30 cellular contexts compared by ENCODE assay signal in the genomic region with DNA sequence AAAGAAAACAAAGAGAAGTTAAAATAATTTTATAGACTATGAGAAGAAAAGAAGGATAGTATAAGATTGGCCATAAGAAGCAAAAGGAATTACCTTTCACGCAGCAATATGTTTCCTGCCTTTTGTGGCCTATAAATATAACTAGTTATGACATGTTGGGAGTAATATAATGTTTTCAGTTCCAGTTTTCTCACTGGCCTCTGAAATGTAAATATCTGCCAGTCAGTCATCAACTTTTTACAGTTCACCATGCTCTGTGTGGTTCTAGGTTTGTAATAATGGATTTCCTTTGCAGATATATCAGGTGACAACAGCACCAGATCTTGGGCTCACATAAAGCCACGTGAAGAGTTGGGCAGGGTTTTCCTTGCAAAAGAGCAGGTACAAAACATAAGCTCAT.
"Had no signal": no experiment of that assay in that cellular context is flagged by ENCODE, and none has a peak within 500 bp of the region (broad histone marks: within the 10 kb centered on the region; RNA-seq: fewer than 3 reads in every experiment).

No MANE protein-coding gene starts in this region.

- H3K4me3 Mint-ChIP-seq: activated naive CD4-positive, alpha-beta T cell treated with anti-CD3 and anti-CD28 coated beads for 36 hours; activated naive CD8-positive, alpha-beta T cell treated with anti-CD3 and anti-CD28 coated beads for 36 hours; nephron progenitor cell had no signal

- ATAC-seq: activated CD4-positive, CD25-positive, alpha-beta regulatory T cell treated with anti-CD3 and anti-CD28 coated beads, Interleukin-2, amount 50 U/mL, for 24 hours; gastrocnemius medialis; stimulated activated naive CD8-positive, alpha-beta T cell treated with anti-CD3 and anti-CD28 coated beads, Interleukin-15, Interleukin-2, amounts not matched to agents 100 U/mL and 50 U/mL, for 24 hours had no signal

- DNase-seq: activated CD4-positive, alpha-beta T cell treated with anti-CD3 and anti-CD28 coated beads for 48 hours; activated CD4-positive, alpha-beta T cell treated with anti-CD3 and anti-CD28 coated beads, Interleukin-2, amount 50 U/mL, for 48 hours; activated CD8-positive, alpha-beta memory T cell treated with anti-CD3 and anti-CD28 coated beads for 24 hours; activated effector memory CD4-positive, alpha-beta T cell treated with anti-CD3 and anti-CD28 coated beads, Interleukin-2, amount 50 U/mL, for 16 hours; activated naive CD4-positive, alpha-beta T cell treated with anti-CD3 and anti-CD28 coated beads for 36 hours; activated naive CD8-positive, alpha-beta T cell treated with anti-CD3 and anti-CD28 coated beads for 36 hours; aorta; body of pancreas; dorsolateral prefrontal cortex; effector memory CD4-positive, alpha-beta T cell; erythroblast; gastrocnemius medialis; glutamatergic neuron; islet precursor cell; left ventricle myocardium superior; nephron progenitor cell; stimulated activated CD4-positive, alpha-beta T cell treated with anti-CD3 and anti-CD28 coated beads, Interleukin-12 subunit alpha, Interleukin-12 subunit beta, amount 100 ng/mL, for 4 hours; stimulated activated CD4-positive, alpha-beta T cell treated with anti-CD3 and anti-CD28 coated beads, Interleukin-4, amount 100 ng/mL, for 1 hour; stimulated activated naive CD8-positive, alpha-beta T cell treated with anti-CD3 and anti-CD28 coated beads, Interleukin-15, Interleukin-2, amounts not matched to agents 100 U/mL and 50 U/mL, for 24 hours; T-helper 9 cell; testis; trophoblast cell; WERI-Rb-1 had no signal

- H3K36me3 Mint-ChIP-seq: activated naive CD8-positive, alpha-beta T cell treated with anti-CD3 and anti-CD28 coated beads for 36 hours had no signal

- H3K4me3 ChIP-seq: adrenal gland, body of pancreas, cardiac muscle cell, coronary artery, dorsolateral prefrontal cortex, gastrocnemius medialis, hepatocyte, skin epidermis, testis had no signal

- H3K4me1 ChIP-seq: body of pancreas, gastrocnemius medialis, testis had no signal

- H3K36me3 ChIP-seq: adrenal gland, cardiac muscle cell, gastrocnemius medialis, neutrophil, WERI-Rb-1 had no signal

- H3K27ac ChIP-seq: body of pancreas, cardiac muscle cell, gastrocnemius medialis, hepatocyte, neutrophil, skin epidermis, testis, WERI-Rb-1 had no signal

- H3K27me3 ChIP-seq: adrenal gland, body of pancreas, cardiac muscle cell, dorsolateral prefrontal cortex, gastrocnemius medialis, hepatocyte, neutrophil, testis had no signal

- H3K9me3 ChIP-seq: adrenal gland, body of pancreas, gastrocnemius medialis, neutrophil, testis had no signal

- H3K27ac Mint-ChIP-seq: activated naive CD4-positive, alpha-beta T cell treated with anti-CD3 and anti-CD28 coated beads for 36 hours; activated naive CD8-positive, alpha-beta T cell treated with anti-CD3 and anti-CD28 coated beads for 36 hours; nephron progenitor cell had no signal

- H3K4me1 Mint-ChIP-seq: activated naive CD8-positive, alpha-beta T cell treated with anti-CD3 and anti-CD28 coated beads for 36 hours; nephron progenitor cell had no signal
